In genomic region chr6:43830775-43831174, GRCh38 we compare ENCODE assay signal across 13 cellular contexts.
"Had no signal": no experiment of that assay in that cellular context is flagged by ENCODE, and none has a peak within 500 bp of the region (broad histone marks: within the 10 kb centered on the region; RNA-seq: fewer than 3 reads in every experiment).

No MANE protein-coding gene starts in this region.

- ATAC-seq: naive thymus-derived CD8-positive, alpha-beta T cell; sciatic nerve; stimulated activated naive B cell treated with anti-CD40 and anti-IgM and Interleukin-4, amounts not matched to agents 10 μg/mL and 1 μg/mL and 100 μg/mL, for 72 hours; stimulated activated naive CD8-positive, alpha-beta T cell treated with anti-CD3 and anti-CD28 coated beads, Interleukin-15, amount 100 ng/mL, for 72 hours had no signal

- H3K27ac ChIP-seq: thoracic aorta had no signal

- H3K9me3 ChIP-seq: thoracic aorta had no signal

- H3K36me3 ChIP-seq: thoracic aorta had no signal

- DNase-seq: dermis blood vessel endothelial cell; erythroblast; foreskin melanocyte; head of caudate nucleus; hippocampal formation; naive thymus-derived CD8-positive, alpha-beta T cell; posterior cingulate gyrus; stimulated activated CD4-positive, alpha-beta T cell treated with anti-CD3 and anti-CD28 coated beads, Interleukin-2, amount 100 ng/mL, for 24 hours; stimulated activated CD4-positive, alpha-beta T cell treated with anti-CD3 and anti-CD28 coated beads, Interleukin-4, amount 100 ng/mL, for 4 hours; stimulated activated naive B cell treated with anti-CD40 and anti-IgM and Interleukin-4, amounts not matched to agents 10 μg/mL and 1 μg/mL and 100 μg/mL, for 72 hours; stimulated activated naive CD8-positive, alpha-beta T cell treated with anti-CD3 and anti-CD28 coated beads, Interleukin-15, amount 100 ng/mL, for 72 hours had no signal

- H3K4me3 ChIP-seq: thoracic aorta had no signal
